In the genomic region with DNA sequence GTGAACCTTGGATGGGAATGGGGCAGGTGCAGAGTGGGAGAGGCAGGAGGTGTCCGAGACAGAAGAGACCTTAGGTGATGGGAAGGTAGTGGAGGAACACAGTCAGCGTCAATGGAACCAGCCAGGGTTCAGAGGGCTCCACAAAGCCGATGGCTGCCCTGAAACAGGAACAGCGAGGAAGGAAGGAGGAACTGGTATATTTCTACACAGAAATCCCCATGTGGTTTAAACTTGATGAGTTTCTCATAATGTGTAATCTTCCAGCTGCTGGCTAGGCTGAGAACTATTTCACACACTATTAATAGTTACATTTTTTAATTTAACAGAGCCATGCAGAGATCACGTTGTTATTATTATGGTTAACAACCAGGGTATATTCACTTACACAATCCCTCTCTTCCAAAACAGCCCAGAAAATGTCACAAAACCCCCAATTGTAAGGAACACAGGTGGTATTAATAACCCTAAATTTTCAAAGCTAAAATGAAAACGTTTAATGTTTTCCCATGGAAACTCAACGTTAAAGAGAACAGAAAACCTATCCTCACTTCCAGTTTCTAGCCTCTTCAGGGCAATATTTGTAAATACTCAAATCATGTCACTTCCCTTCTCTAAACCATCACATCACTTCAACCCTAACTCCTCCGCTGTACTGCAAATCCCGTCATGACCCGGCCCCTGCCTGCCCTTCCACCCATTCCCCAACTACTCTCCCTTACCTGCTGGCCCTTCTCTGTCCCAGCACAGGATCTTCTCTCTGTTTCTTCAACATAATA, we compare ENCODE assay signal across 8 cellular contexts.
A peak's percentile ranks its signal among the peaks of the same experiment; 100 is the strongest.
DNase-seq lines count a peak whose midpoint lies in the region; ATAC-seq and TF ChIP-seq lines count a peak whose summit lies in the region.

No MANE protein-coding gene starts in this region.

- peak; percentile 40 for ATAC-seq in GM18861 (IDR thresholded peaks at IDR 0.05; ENCODE audit: unreplicated experiment)
- peak; percentile 33 for ATAC-seq in HG03196 (IDR thresholded peaks at IDR 0.05; ENCODE audit: unreplicated experiment)

- no peak overlapping the region for H2AFZ ChIP-seq in osteoblast (ENCODE audit: low read length)

- H3K36me3 ChIP-seq in colonic mucosa (no peaks in the 10 kb centered on the region), osteoblast (ENCODE audit: insufficient read depth, low read length) (no peaks in the 10 kb centered on the region)

- H3K27me3 ChIP-seq in colonic mucosa (no peaks in the 10 kb centered on the region), osteoblast (ENCODE audit: insufficient read depth, low read length) (no peaks in the 10 kb centered on the region)

- intact Hi-C loops in colonic mucosa (cut with DNase I): loop anchor here (10.0 kb wide), 1 partner anchor 83 kb away; the partner anchor contains the start of gene PACSIN2

- no peaks in the 10 kb centered on the region for H4K20me1 ChIP-seq in osteoblast (ENCODE audit: insufficient read depth, low read length)

- no peak overlapping the region for H3K9ac ChIP-seq in colonic mucosa (ENCODE audit: low read depth in 2 of 2, low read length in 2 of 2)

- peak overlapping the region; percentile 65 for H3K27ac ChIP-seq in colonic mucosa
- H3K27ac ChIP-seq in osteoblast (ENCODE audit: low read depth, low read length): peak overlapping the region; percentile 95

- peaks cover 8% of the 10 kb centered on the region for H3K4me1 ChIP-seq in colonic mucosa
- peaks cover 58% of the 10 kb centered on the region for H3K4me1 ChIP-seq in osteoblast (ENCODE audit: insufficient read depth, low read length)

- H3K79me2 ChIP-seq in osteoblast (ENCODE audit: insufficient read depth, low read length): peaks cover 82% of the 10 kb centered on the region

- DNase-seq in colonic mucosa: no peak
- peak; percentile 79 for DNase-seq in osteoblast (ENCODE audit: insufficient read length, low spot score, missing footprints)
- DNase-seq in GOT3 (lab: John Stamatoyannopoulos, UW): no peak
- DNase-seq in ACHN: no peak
- no peak for DNase-seq in NCI-H226
- DNase-seq in T-helper 9 cell: no peak

- H3K9me3 ChIP-seq in colonic mucosa (no peaks in the 10 kb centered on the region), osteoblast (ENCODE audit: low read depth, low read length) (no peaks in the 10 kb centered on the region)

- no peak overlapping the region for H3K4me3 ChIP-seq in colonic mucosa
- H3K4me3 ChIP-seq in osteoblast (ENCODE audit: insufficient read depth, low read length): no peak overlapping the region

- in situ Hi-C loops in ACHN (cut with HindIII; ENCODE audit: low pct_ligation_motif_present, low pct_unique_long_range_greater_than_20kb, low sequenced_read_pairs): no loop called here

- H3K4me2 ChIP-seq in osteoblast (ENCODE audit: insufficient read depth, low read length): peak overlapping the region; percentile 0

- no peak for TF ChIP-seq CTCF in colonic mucosa (IDR thresholded peaks at IDR 0.05)
- TF ChIP-seq CTCF in osteoblast (IDR thresholded peaks at IDR 0.05; ENCODE audit: extremely low read depth, low read depth, low read length): no peak
